ENCODE assay signal across 1 cellular context in the genomic region with DNA sequence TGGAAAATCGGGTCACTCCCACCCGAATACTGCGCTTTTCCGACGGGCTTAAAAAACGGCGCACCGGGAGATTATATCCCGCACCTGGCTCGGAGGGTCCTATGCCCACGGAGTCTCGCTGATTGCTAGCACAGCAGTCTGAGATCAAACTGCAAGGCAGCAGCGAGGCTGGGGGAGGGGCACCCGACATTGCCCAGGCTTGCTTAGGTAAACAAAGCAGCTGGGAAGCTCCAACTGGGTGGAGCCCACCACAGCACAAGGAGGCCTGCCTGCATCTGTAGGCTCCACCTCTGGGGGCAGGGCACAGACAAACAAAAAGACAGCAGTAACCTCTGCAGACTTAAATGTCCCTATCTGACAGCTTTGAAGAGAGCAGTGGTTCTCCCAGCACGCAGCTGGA. TPM values are rescaled to one million over a fixed set of nuclear protein-coding genes. Genes with fewer than 3 reads are reported as not detected.
"Had no signal": no experiment of that assay in that cellular context is flagged by ENCODE, and none has a peak within 500 bp of the region (broad histone marks: within the 10 kb centered on the region; RNA-seq: fewer than 3 reads in every experiment).

No MANE protein-coding gene starts in this region.

RNA-seq across cellular contexts. Expression of gene OTP, which starts 29.6 kb away (rescaled TPM):
- total RNA-seq: G401 had no signal
